1 cellular context compared by ENCODE assay signal in the genomic region with DNA sequence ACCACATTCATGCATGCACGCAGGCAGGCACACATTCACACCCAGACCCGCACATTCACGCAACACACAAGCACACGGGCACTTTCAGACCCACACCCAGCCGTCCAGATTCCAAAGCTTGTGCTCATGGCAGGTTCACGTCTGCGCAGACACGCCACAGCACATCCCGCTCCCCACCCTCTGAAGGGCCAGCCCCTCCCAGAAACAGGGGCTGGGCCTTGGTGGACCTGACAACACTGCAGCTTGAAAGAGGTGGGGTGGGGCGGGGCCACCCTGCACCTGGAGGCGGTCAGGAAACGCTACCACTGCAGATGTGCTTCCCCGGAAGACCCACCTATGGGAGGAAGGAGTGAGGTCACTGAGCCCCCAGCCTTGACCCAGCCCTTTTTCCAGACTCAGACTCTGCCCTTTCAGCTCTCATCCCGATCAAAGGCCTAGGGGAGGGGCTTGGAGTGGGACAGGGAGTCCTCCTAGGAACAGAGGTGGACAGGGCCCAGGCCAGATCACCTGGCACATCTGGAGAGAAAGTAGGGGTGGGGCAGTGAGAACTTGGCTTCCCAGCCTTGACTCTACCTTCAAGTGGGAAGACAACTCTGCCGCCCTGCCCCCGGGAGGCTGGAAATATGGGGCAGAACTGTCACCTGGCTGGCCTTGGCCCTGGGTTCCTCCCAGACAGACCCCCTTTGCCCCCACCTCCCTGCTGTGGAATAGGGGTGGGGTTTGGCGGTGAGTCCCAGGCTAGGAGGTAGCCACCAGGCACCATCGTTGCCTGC.
TF ChIP-seq lines count a peak whose summit lies in the region.

No MANE protein-coding gene starts in this region.

TF ChIP-seq in K562, 482 proteins besides CTCF, POLR2A, EP300 and RAD21:
- TF ChIP-seq WHSC1 (IDR thresholded peaks at IDR 0.05; ENCODE audit: low read length) = no peak
- TF ChIP-seq SRSF1 (IDR thresholded peaks at IDR 0.05; ENCODE audit: low read depth, low read length) = no peak
- TF ChIP-seq ZBTB7A (IDR thresholded peaks at IDR 0.05; ENCODE audit: borderline replicate concordance, control insufficient read depth, low read depth, low read length) = 0 out of 2 replicates have a peak, but pooled peaks have one; percentile 37
- TF ChIP-seq, protein P1, sequence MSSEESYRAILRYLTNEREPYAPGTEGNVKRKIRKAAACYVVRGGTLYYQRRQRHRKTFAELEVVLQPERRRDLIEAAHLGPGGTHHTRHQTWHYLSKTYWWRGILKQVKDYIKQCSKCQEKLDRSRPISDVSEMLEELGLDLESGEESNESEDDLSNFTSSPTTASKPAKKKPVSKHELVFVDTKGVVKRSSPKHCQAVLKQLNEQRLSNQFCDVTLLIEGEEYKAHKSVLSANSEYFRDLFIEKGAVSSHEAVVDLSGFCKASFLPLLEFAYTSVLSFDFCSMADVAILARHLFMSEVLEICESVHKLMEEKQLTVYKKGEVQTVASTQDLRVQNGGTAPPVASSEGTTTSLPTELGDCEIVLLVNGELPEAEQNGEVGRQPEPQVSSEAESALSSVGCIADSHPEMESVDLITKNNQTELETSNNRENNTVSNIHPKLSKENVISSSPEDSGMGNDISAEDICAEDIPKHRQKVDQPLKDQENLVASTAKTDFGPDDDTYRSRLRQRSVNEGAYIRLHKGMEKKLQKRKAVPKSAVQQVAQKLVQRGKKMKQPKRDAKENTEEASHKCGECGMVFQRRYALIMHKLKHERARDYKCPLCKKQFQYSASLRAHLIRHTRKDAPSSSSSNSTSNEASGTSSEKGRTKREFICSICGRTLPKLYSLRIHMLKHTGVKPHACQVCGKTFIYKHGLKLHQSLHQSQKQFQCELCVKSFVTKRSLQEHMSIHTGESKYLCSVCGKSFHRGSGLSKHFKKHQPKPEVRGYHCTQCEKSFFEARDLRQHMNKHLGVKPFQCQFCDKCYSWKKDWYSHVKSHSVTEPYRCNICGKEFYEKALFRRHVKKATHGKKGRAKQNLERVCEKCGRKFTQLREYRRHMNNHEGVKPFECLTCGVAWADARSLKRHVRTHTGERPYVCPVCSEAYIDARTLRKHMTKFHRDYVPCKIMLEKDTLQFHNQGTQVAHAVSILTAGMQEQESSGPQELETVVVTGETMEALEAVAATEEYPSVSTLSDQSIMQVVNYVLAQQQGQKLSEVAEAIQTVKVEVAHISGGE (CRISPR knock-in tag; IDR thresholded peaks at IDR 0.05) = 0 out of 6 replicates have a peak, but pooled peaks of 1 of the 3 experiments have one; percentile 25
- TF ChIP-seq, protein P2, sequence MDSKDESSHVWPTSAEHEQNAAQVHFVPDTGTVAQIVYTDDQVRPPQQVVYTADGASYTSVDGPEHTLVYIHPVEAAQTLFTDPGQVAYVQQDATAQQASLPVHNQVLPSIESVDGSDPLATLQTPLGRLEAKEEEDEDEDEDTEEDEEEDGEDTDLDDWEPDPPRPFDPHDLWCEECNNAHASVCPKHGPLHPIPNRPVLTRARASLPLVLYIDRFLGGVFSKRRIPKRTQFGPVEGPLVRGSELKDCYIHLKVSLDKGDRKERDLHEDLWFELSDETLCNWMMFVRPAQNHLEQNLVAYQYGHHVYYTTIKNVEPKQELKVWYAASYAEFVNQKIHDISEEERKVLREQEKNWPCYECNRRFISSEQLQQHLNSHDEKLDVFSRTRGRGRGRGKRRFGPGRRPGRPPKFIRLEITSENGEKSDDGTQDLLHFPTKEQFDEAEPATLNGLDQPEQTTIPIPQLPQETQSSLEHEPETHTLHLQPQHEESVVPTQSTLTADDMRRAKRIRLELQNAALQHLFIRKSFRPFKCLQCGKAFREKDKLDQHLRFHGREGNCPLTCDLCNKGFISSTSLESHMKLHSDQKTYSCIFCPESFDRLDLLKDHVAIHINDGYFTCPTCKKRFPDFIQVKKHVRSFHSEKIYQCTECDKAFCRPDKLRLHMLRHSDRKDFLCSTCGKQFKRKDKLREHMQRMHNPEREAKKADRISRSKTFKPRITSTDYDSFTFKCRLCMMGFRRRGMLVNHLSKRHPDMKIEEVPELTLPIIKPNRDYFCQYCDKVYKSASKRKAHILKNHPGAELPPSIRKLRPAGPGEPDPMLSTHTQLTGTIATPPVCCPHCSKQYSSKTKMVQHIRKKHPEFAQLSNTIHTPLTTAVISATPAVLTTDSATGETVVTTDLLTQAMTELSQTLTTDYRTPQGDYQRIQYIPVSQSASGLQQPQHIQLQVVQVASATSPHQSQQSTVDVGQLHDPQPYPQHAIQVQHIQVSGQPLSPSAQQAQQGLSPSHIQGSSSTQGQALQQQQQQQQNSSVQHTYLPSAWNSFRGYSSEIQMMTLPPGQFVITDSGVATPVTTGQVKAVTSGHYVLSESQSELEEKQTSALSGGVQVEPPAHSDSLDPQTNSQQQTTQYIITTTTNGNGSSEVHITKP (IDR thresholded peaks at IDR 0.05; ENCODE audit: partially characterized antibody) = peak; percentile 47
- TF ChIP-seq, protein P3, sequence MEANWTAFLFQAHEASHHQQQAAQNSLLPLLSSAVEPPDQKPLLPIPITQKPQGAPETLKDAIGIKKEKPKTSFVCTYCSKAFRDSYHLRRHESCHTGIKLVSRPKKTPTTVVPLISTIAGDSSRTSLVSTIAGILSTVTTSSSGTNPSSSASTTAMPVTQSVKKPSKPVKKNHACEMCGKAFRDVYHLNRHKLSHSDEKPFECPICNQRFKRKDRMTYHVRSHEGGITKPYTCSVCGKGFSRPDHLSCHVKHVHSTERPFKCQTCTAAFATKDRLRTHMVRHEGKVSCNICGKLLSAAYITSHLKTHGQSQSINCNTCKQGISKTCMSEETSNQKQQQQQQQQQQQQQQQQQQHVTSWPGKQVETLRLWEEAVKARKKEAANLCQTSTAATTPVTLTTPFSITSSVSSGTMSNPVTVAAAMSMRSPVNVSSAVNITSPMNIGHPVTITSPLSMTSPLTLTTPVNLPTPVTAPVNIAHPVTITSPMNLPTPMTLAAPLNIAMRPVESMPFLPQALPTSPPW (CRISPR knock-in tag; IDR thresholded peaks at IDR 0.05) = peak; percentile 11; the same call in 1 of the 2 replicates
- TF ChIP-seq NRF1 (conservative IDR thresholded peaks at IDR 0.05 in 1 of 2, IDR thresholded peaks at IDR 0.05 in 1 of 2) = peak; percentile 61 to 71
- TF ChIP-seq CTBP1 (IDR thresholded peaks at IDR 0.05; ENCODE audit: borderline replicate concordance) = peak; percentile 32; the same call in 1 of the 2 replicates
